9 cellular contexts compared by ENCODE assay signal in the genomic region with DNA sequence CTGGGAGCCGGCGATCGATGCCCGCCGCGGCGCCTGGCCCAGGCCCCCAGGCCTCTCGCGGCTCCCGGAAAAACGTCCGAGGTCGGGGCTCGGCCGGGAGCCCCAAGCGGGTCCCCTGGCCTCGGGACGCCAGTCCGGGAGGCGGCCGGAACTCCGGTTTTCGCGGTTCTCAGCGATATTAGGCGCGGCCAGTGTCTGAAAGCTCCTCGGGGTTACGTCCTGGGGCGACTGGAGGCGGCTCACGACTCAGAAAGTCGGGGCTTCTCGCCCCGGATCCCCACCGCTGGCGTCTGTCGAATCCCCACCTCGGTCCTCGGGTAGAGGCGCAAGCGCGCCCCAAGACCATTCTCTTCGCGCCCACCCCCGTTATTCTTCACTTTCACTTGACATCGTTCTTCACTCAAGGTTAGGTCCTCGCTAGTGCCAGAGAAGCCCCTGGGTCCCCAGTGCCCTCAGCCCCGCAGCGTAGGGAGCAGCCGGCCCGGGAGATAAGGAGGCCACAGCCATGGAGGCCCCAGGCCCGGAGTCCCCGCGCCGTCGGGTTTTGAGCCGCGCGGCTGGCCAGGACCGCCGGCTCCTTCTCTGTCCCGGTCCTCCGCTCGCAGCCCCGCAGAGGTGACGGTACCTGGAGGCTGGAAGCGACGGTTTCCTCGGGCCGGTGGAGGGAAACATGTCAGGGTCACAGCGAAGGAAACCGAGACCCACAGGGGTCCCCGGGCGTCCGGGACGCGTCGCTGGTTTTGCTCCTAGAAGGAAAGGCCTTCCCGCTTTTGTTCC. TPM values are rescaled to one million over a fixed set of nuclear protein-coding genes. Genes with fewer than 3 reads are reported as not detected.
A peak's percentile ranks its signal among the peaks of the same experiment; 100 is the strongest.
DNase-seq lines count a peak whose midpoint lies in the region; ATAC-seq and TF ChIP-seq lines count a peak whose summit lies in the region.
"Had no signal": no experiment of that assay in that cellular context is flagged by ENCODE, and none has a peak within 500 bp of the region (broad histone marks: within the 10 kb centered on the region; RNA-seq: fewer than 3 reads in every experiment).

No MANE protein-coding gene starts in this region.

- no peak for TF ChIP-seq POLR2A in prostate gland (IDR thresholded peaks at IDR 0.05)

- DNase-seq in CD4-positive, alpha-beta memory T cell: peak; percentile 52 to 62 (median 59)
- DNase-seq in NCI-H774 (lab: John Stamatoyannopoulos, UW) (peak; percentile 4), adipocyte (ENCODE audit: low read depth) (no peak), left ventricle myocardium superior (peak; percentile 64), prostate gland (ENCODE audit: low spot score) (peak; percentile 12), DMS79 (lab: John Stamatoyannopoulos, UW) (no peak), hepatic stellate cell (ENCODE audit: low spot score) (no peak)

- H3K4me3 Mint-ChIP-seq in CD4-positive, alpha-beta memory T cell: peak overlapping the region; percentile 91 to 94 (median 93)

- no peak for TF ChIP-seq CTCF in prostate gland (IDR thresholded peaks at IDR 0.05)

- WGBS in prostate gland: 37% methylated on average over 74 of the region's 80 CpGs

- H3K4me1 ChIP-seq in CD4-positive, alpha-beta memory T cell (ENCODE audit: insufficient read depth, low read length): peaks cover 31% of the 10 kb centered on the region
- H3K4me1 ChIP-seq in adipocyte (ENCODE audit: control insufficient read depth, insufficient read depth, low read length) (peaks cover 3% of the 10 kb centered on the region), prostate gland (replicated peaks) (no peaks in the 10 kb centered on the region)

- H3K27me3 Mint-ChIP-seq in CD4-positive, alpha-beta memory T cell: peaks cover 0 to 2% of the 10 kb centered on the region in 2 donors

- H3K36me3 ChIP-seq in CD4-positive, alpha-beta memory T cell (ENCODE audit: insufficient read depth, low read length): no peaks in the 10 kb centered on the region
- no peaks in the 10 kb centered on the region for H3K36me3 ChIP-seq in adipocyte (ENCODE audit: control insufficient read depth, insufficient read depth, low read length, severe bottlenecking)
- H3K36me3 ChIP-seq in prostate gland: no peaks in the 10 kb centered on the region

- peak overlapping the region; percentile 98 for H3K9ac ChIP-seq in adipocyte (ENCODE audit: low read length)

- intact Hi-C loops in CD4-positive, alpha-beta memory T cell (cut with micrococcal nuclease): loop anchor here (1.0 to 10.0 kb wide), 8 partner anchors 24 to 842 kb away; a partner anchor contains a TSS
- intact Hi-C loops in left ventricle myocardium superior (cut with micrococcal nuclease): loop anchor here (5.0 kb wide), 1 partner anchor 64 kb away; a partner anchor contains a TSS
- intact Hi-C loops in prostate gland (cut with DNase I): loop anchor here (2.0 to 10.0 kb wide), 4 partner anchors 64 to 758 kb away; a partner anchor contains a TSS

- H3K4me1 Mint-ChIP-seq in CD4-positive, alpha-beta memory T cell: peaks cover 8 to 46% (median 28%) of the 10 kb centered on the region in 4 donors

- no peaks in the 10 kb centered on the region for H3K27me3 ChIP-seq in CD4-positive, alpha-beta memory T cell (ENCODE audit: insufficient read depth, low read length)
- H3K27me3 ChIP-seq in adipocyte (replicated peaks; ENCODE audit: control insufficient read depth, insufficient read depth, low read length) (no peaks in the 10 kb centered on the region), prostate gland (replicated peaks; ENCODE audit: insufficient read depth) (no peaks in the 10 kb centered on the region)

- POLR2A ChIA-PET in CD4-positive, alpha-beta memory T cell (lab: Charles Lee; ENCODE audit: partially characterized antibody): interaction anchor here (1.0 to 5.6 kb wide), 16 partner anchors 11 to 359 kb away, joined by 3 to 66 read pairs (median 5); a partner anchor contains a TSS

- peak overlapping the region; percentile 70 to 97 for H3K4me3 ChIP-seq in CD4-positive, alpha-beta memory T cell (ENCODE audit: low read length in 2 of 2)
- peak overlapping the region; percentile 93 for H3K4me3 ChIP-seq in adipocyte (ENCODE audit: low read length)
- H3K4me3 ChIP-seq in prostate gland: peak overlapping the region; percentile 60 to 62

- peaks cover 0 to 2% (median 0%) of the 10 kb centered on the region in 8 donors for H3K9me3 Mint-ChIP-seq in CD4-positive, alpha-beta memory T cell

- peak overlapping the region; percentile 94 to 98 (median 97) for H3K27ac Mint-ChIP-seq in CD4-positive, alpha-beta memory T cell

- H3K36me3 Mint-ChIP-seq in CD4-positive, alpha-beta memory T cell: peaks cover 0 to 13% of the 10 kb centered on the region in 2 donors

- CTCF ChIA-PET in CD4-positive, alpha-beta memory T cell (lab: Charles Lee; ENCODE audit: partially characterized antibody): interaction anchor here (1.2 to 2.6 kb wide), 4 partner anchors 12 to 87 kb away, joined by 3 to 14 read pairs (median 3); no protein-coding TSS in a partner anchor

- peak; percentile 11 for ATAC-seq in GM21619 (IDR thresholded peaks at IDR 0.05; ENCODE audit: unreplicated experiment)
- peak; percentile 63 for ATAC-seq in left ventricle myocardium superior

- H3K27ac ChIP-seq in CD4-positive, alpha-beta memory T cell (ENCODE audit: low read depth, low read length): peak overlapping the region; percentile 78
- H3K27ac ChIP-seq in prostate gland: peak overlapping the region; percentile 91 to 92

- H3K9me3 ChIP-seq in CD4-positive, alpha-beta memory T cell (ENCODE audit: control insufficient read depth in 1 of 2, low read length in 2 of 2): no peaks in the 10 kb centered on the region
- H3K9me3 ChIP-seq in adipocyte (ENCODE audit: control insufficient read depth, low read length) (no peaks in the 10 kb centered on the region), prostate gland (no peaks in the 10 kb centered on the region)

RNA-seq across cellular contexts. Expression of a gene that starts 35.2 kb away (rescaled TPM):
- not detected for total RNA-seq in CD4-positive, alpha-beta memory T cell
- polyA plus RNA-seq in CD4-positive, alpha-beta memory T cell: not detected
- total RNA-seq in left ventricle myocardium superior (not detected), prostate gland (1 to 10 TPM in 1 of 2 donors, not detected in 1; 1.8 TPM)
- total RNA-seq: subcutaneous adipose tissue had no signal

Comparison
In these comparisons a context has a peak if more than half of its experiments do, and no peak if none do; other contexts are left out.
1. DNase-seq: peak in CD4-positive, alpha-beta memory T cell (5 of 5), NCI-H774 (single experiment), left ventricle myocardium superior (single experiment) and prostate gland (single experiment); none in adipocyte (single experiment), DMS79 (single experiment) and hepatic stellate cell (single experiment).
2. Peak in every context shown above with its lines, with median percentiles within 50 percentile points of each other: H3K4me3 ChIP-seq.